28 cellular contexts compared by ENCODE assay signal in the genomic region with DNA sequence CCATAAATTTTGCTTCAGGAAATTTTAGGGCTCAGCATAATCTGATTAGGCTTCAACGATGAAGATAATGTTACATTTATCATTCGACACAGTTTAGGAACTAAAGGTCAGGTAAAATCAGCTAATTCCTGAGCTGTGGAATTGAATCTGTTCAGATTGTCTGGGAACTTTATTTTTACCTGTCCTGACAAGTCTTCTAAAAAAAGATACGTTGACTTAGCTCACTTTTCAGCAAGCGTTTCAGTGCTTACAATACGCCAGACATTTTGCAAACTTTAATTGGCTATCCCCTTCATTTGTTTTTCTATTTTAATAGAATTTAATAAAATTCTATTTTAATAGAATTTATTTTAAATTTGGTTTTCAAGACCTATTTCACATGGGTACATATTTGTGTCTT.
"Had no signal": no experiment of that assay in that cellular context is flagged by ENCODE, and none has a peak within 500 bp of the region (broad histone marks: within the 10 kb centered on the region; RNA-seq: fewer than 3 reads in every experiment).

No MANE protein-coding gene starts in this region.

- H3K9me3 Mint-ChIP-seq: activated CD4-positive, alpha-beta memory T cell treated with anti-CD3 and anti-CD28 coated beads, Interleukin-2, amount 10 ng/mL, durations not matched to agents 7 days and 5 days; activated naive CD4-positive, alpha-beta T cell treated with anti-CD3 and anti-CD28 coated beads for 36 hours; activated T-helper 17 cell treated with anti-CD3 and anti-CD28 coated beads, Interleukin-2, amount 50 U/mL, for 72 hours; T-helper 1 cell treated with Interleukin-12 subunit alpha and Interleukin-12 subunit beta and Interleukin-4 antibody, amounts not matched to agents 30 μg/mL and 1 μg/mL, for 36 hours had no signal

- H3K27ac ChIP-seq: SJSA1, VCaP had no signal

- H3K4me3 Mint-ChIP-seq: activated CD4-positive, alpha-beta memory T cell treated with anti-CD3 and anti-CD28 coated beads, Interleukin-2, amount 10 ng/mL, durations not matched to agents 7 days and 5 days; activated CD4-positive, alpha-beta T cell treated with anti-CD3 and anti-CD28 coated beads for 36 hours; activated naive CD4-positive, alpha-beta T cell treated with anti-CD3 and anti-CD28 coated beads for 36 hours; activated naive CD8-positive, alpha-beta T cell; activated T-helper 17 cell treated with anti-CD3 and anti-CD28 coated beads, Interleukin-2, amount 50 U/mL, for 72 hours; brain; T-helper 1 cell treated with Interleukin-12 subunit alpha and Interleukin-12 subunit beta and Interleukin-4 antibody, amounts not matched to agents 30 μg/mL and 1 μg/mL, for 36 hours had no signal

- H3K36me3 ChIP-seq: SJSA1 had no signal

- FAIRE-seq: astrocyte had no signal

- H3K9me3 ChIP-seq: SJSA1 had no signal

- H3K27me3 Mint-ChIP-seq: activated CD4-positive, alpha-beta memory T cell treated with anti-CD3 and anti-CD28 coated beads, Interleukin-2, amount 10 ng/mL, durations not matched to agents 7 days and 5 days; activated CD4-positive, alpha-beta T cell treated with anti-CD3 and anti-CD28 coated beads for 36 hours; activated naive CD8-positive, alpha-beta T cell; activated T-helper 17 cell treated with anti-CD3 and anti-CD28 coated beads, Interleukin-2, amount 50 U/mL, for 72 hours; brain had no signal

- H3K4me3 ChIP-seq: SJSA1 had no signal

- ATAC-seq: activated CD4-positive, alpha-beta T cell treated with anti-CD3 and anti-CD28 coated beads for 36 hours; activated T-helper 17 cell treated with anti-CD3 and anti-CD28 coated beads, Interleukin-2, amount 50 U/mL, for 72 hours; PC-3; SK-N-SH treated with all-trans-retinoic acid at 6 μM for 48 hours had no signal

- H3K4me1 ChIP-seq: SJSA1 had no signal

- DNase-seq: activated CD4-positive, alpha-beta memory T cell treated with anti-CD3 and anti-CD28 coated beads, Interleukin-2, amount 10 ng/mL, durations not matched to agents 7 days and 5 days; activated CD4-positive, alpha-beta T cell treated with anti-CD3 and anti-CD28 coated beads for 36 hours; activated CD4-positive, alpha-beta T cell treated with anti-CD3 and anti-CD28 coated beads, Interleukin-2, amount 50 U/mL, for 1 hour; activated CD4-positive, CD25-positive, alpha-beta regulatory T cell; activated gamma-delta T cell; activated naive CD4-positive, alpha-beta T cell treated with anti-CD3 and anti-CD28 coated beads for 36 hours; activated T-cell treated with anti-CD3 and anti-CD28 coated beads for 4 hours; activated T-cell treated with anti-CD3 and anti-CD28 coated beads, Interleukin-2, amount 50 U/mL, for 48 hours; amygdala; cerebellar nuclear complex; Karpas-422; NCI-H1105 treated with DMSO at 0.1 percent for 48 hours; NCI-H1436 treated with DMSO at 0.1 percent for 48 hours; NCI-H187; NCI-H2081 treated with DMSO at 0.1 percent for 48 hours; NCI-H446; NCI-H524; PC-3; SHP77; T-helper 9 cell had no signal

- H3K27ac Mint-ChIP-seq: activated CD4-positive, alpha-beta memory T cell treated with anti-CD3 and anti-CD28 coated beads, Interleukin-2, amount 10 ng/mL, durations not matched to agents 7 days and 5 days; activated CD4-positive, alpha-beta T cell treated with anti-CD3 and anti-CD28 coated beads for 36 hours; activated naive CD4-positive, alpha-beta T cell treated with anti-CD3 and anti-CD28 coated beads for 36 hours; activated naive CD8-positive, alpha-beta T cell; activated T-helper 17 cell treated with anti-CD3 and anti-CD28 coated beads, Interleukin-2, amount 50 U/mL, for 72 hours had no signal

- H3K27me3 ChIP-seq: SJSA1 had no signal
